8 cellular contexts compared by ENCODE assay signal in genomic region chr6:16759181-16759645, GRCh38. TPM values are rescaled to one million over a fixed set of nuclear protein-coding genes. Genes with fewer than 3 reads are reported as not detected.
DNase-seq lines count a peak whose midpoint lies in the region; ATAC-seq and TF ChIP-seq lines count a peak whose summit lies in the region.

No MANE protein-coding gene starts in this region.

- H3K9me3 Mint-ChIP-seq in Calu3 (ENCODE audit: low read depth, unreplicated experiment) (no peaks in the 10 kb centered on the region), type B pancreatic cell (no peaks in the 10 kb centered on the region)

- TF ChIP-seq CTCF in Calu3 (IDR thresholded peaks at IDR 0.05; ENCODE audit: unreplicated experiment) (no peak), MM.1S (IDR thresholded peaks at IDR 0.05; ENCODE audit: low read length) (no peak), cardiac fibroblast (IDR thresholded peaks at IDR 0.05; ENCODE audit: low read depth, low read length) (no peak), type B pancreatic cell (conservative IDR thresholded peaks at IDR 0.05) (no peak)

- no peaks in the 10 kb centered on the region for H3K9me2 ChIP-seq in MM.1S (replicated peaks; ENCODE audit: insufficient read depth, low read length)

- H3K4me2 ChIP-seq in MM.1S (ENCODE audit: low read depth, low read length): peak overlapping the region; percentile 91

- H3K27me3 ChIP-seq in MM.1S (replicated peaks; ENCODE audit: insufficient read depth, low read length): no peaks in the 10 kb centered on the region

- peaks cover 39% of the 10 kb centered on the region for H3K79me2 ChIP-seq in MM.1S (ENCODE audit: low read length)

- H3K4me1 ChIP-seq in MM.1S (ENCODE audit: low read length): peaks cover 23% of the 10 kb centered on the region

- H3F3A ChIP-seq in MM.1S (ENCODE audit: insufficient read depth, low read length): peaks cover 21% of the 10 kb centered on the region

- DNase-seq in Calu3 (peak; percentile 4), MM.1S (no peak), cardiac fibroblast (ENCODE audit: low read depth in 2 of 2) (peak in 1 of 2 donors; percentile 54), lung microvascular endothelial cell (ENCODE audit: low read depth in 2 of 2) (peak; percentile 44 to 48), type B pancreatic cell (ENCODE audit: extremely low spot score, unreplicated experiment) (no peak), SK-N-DZ (ENCODE audit: low spot score) (no peak), T-helper 9 cell (no peak)

- TSS peak; percentile 25 for BruUV-seq in Calu3 (replicated peaks; lab: Mats Ljungman, UMichigan)

- peak overlapping the region; percentile 52 for H2AFZ ChIP-seq in MM.1S (ENCODE audit: low read length)

- CTCF ChIA-PET in Calu3 (lab: Charles Lee): interaction anchor here (0.6 kb wide), 2 partner anchors 12 to 182 kb away, joined by 3 to 5 read pairs; no protein-coding TSS in a partner anchor

- H3K4me1 Mint-ChIP-seq in Calu3 (ENCODE audit: low read depth, unreplicated experiment) (peaks cover 12% of the 10 kb centered on the region), type B pancreatic cell (ENCODE audit: unreplicated experiment) (peaks cover 43% of the 10 kb centered on the region)

- H3K4me3 Mint-ChIP-seq in Calu3 (ENCODE audit: low read depth, unreplicated experiment) (peak overlapping the region; percentile 83), type B pancreatic cell (peak overlapping the region; percentile 91)

- ATAC-seq in GM19463 (IDR thresholded peaks at IDR 0.05; ENCODE audit: unreplicated experiment): no peak

- H3K36me3 Mint-ChIP-seq in Calu3 (ENCODE audit: insufficient read depth, unreplicated experiment) (peaks cover 40% of the 10 kb centered on the region), type B pancreatic cell (no peaks in the 10 kb centered on the region)

- H3K27ac Mint-ChIP-seq in Calu3 (ENCODE audit: unreplicated experiment): peak overlapping the region; percentile 73
- H3K27ac Mint-ChIP-seq in type B pancreatic cell: peak overlapping the region; percentile 92

- intact Hi-C loops in Calu3 (cut with micrococcal nuclease; ENCODE audit: unreplicated experiment): no loop called here

- H3K4me3 ChIP-seq in MM.1S (ENCODE audit: low read length): peak overlapping the region; percentile 66
- H3K4me3 ChIP-seq in cardiac fibroblast (replicated peaks in 1 of 2; ENCODE audit: low read depth in 2 of 2, low read length in 2 of 2): peak overlapping the region; percentile 67 to 78

- peak overlapping the region; percentile 75 for H3K9ac ChIP-seq in MM.1S (ENCODE audit: low read length)

- H3K36me3 ChIP-seq in MM.1S (replicated peaks; ENCODE audit: insufficient read depth, low read length): no peaks in the 10 kb centered on the region

- no peaks in the 10 kb centered on the region for H3K9me3 ChIP-seq in MM.1S (replicated peaks; ENCODE audit: insufficient read depth, low read length)

- H3K27ac ChIP-seq in MM.1S (ENCODE audit: low read length): peak overlapping the region; percentile 73; the same call in 1 of the 2 replicates

- H3K27me3 Mint-ChIP-seq in Calu3 (ENCODE audit: unreplicated experiment) (no peaks in the 10 kb centered on the region), type B pancreatic cell (no peaks in the 10 kb centered on the region)

- H4K20me1 ChIP-seq in MM.1S (ENCODE audit: insufficient read depth, low read length): no peaks in the 10 kb centered on the region

RNA-seq across cellular contexts. Expression of gene ATXN1, which starts 2.0 kb away (rescaled TPM):
- 16.6 and 19.7 TPM in 2 replicates for total RNA-seq in Calu3 (2022)
- 8.7 and 9.1 TPM in 2 replicates for total RNA-seq in lung microvascular endothelial cell
- 33.7 and 35.1 TPM in 2 replicates for total RNA-seq in type B pancreatic cell (ENCODE audit: low replicate concordance)
- 3.0 and 4.4 TPM in 2 replicates for polyA plus RNA-seq in SK-N-DZ (2014; cell fraction: cytosol; rRNA removed)
- polyA plus RNA-seq in SK-N-DZ (2014; cell fraction: nucleus; rRNA removed): 2.3 and 6.3 TPM in 2 replicates

Comparison
In these comparisons a context has a peak if more than half of its experiments do, and no peak if none do; other contexts are left out.
1. DNase-seq: peak in Calu3 (single experiment) and lung microvascular endothelial cell (2 of 2); none in MM.1S (single experiment), type B pancreatic cell (single experiment), SK-N-DZ (single experiment) and T-helper 9 cell (single experiment).